In genomic region chr2:219572237-219573001, GRCh38 we compare ENCODE assay signal across 10 cellular contexts. TPM values are rescaled to one million over a fixed set of nuclear protein-coding genes. Genes with fewer than 3 reads are reported as not detected.
A peak's percentile ranks its signal among the peaks of the same experiment; 100 is the strongest.
DNase-seq lines count a peak whose midpoint lies in the region; ATAC-seq, FAIRE-seq and TF ChIP-seq lines count a peak whose summit lies in the region.
"Had no signal": no experiment of that assay in that cellular context is flagged by ENCODE, and none has a peak within 500 bp of the region (broad histone marks: within the 10 kb centered on the region; RNA-seq: fewer than 3 reads in every experiment).

Gene INHA (plus strand): TSS chr2:219572310. CDS start chr2:219572375, 65 bp downstream.

- H3K27me3 ChIP-seq in GM23248 (replicated peaks; ENCODE audit: insufficient read depth), result no peaks in the 10 kb centered on the region
- H3K27me3 ChIP-seq in keratinocyte (ENCODE audit: control insufficient read depth, extremely low read depth, insufficient read depth, low read length), result peaks cover 6% of the 10 kb centered on the region

- H3K9ac ChIP-seq in GM23248 (peak within 1 kb of the TSS; percentile 82), keratinocyte (ENCODE audit: control insufficient read depth, extremely low read depth, insufficient read depth, low read length) (peak within 1 kb of the TSS; percentile 65)

- ATAC-seq in HG03095 (IDR thresholded peaks at IDR 0.05; ENCODE audit: unreplicated experiment) (no peak), GM19397 (IDR thresholded peaks at IDR 0.05; ENCODE audit: unreplicated experiment) (no peak), HG03045 (IDR thresholded peaks at IDR 0.05; ENCODE audit: unreplicated experiment) (no peak)

- H3K4me1 ChIP-seq in GM23248 (ENCODE audit: insufficient read depth) (peaks cover 6% of the 10 kb centered on the region; the same call in 1 of the 2 replicates), keratinocyte (ENCODE audit: control insufficient read depth, extremely low read depth, insufficient read depth, low read length) (peaks cover 8% of the 10 kb centered on the region)

- H3K9me1 ChIP-seq in keratinocyte (ENCODE audit: control insufficient read depth, extremely low read depth, insufficient read depth, low read length), result no peaks in the 10 kb centered on the region

- no peak for FAIRE-seq in keratinocyte (lab: Jason Lieb, UNC)

- H3K9me2 ChIP-seq in GM23248 (ENCODE audit: insufficient read depth), result no peaks in the 10 kb centered on the region

- H3K79me2 ChIP-seq in GM23248 (ENCODE audit: insufficient read depth) (peaks cover 15% of the 10 kb centered on the region; the same call in 1 of the 2 replicates), keratinocyte (ENCODE audit: control insufficient read depth, insufficient read depth, low read length) (no peaks in the 10 kb centered on the region)

- peak within 1 kb of the TSS; percentile 69 for H2AFZ ChIP-seq in GM23248
- peak within 1 kb of the TSS; percentile 30 for H2AFZ ChIP-seq in keratinocyte (ENCODE audit: control insufficient read depth, low read length)

- H3K9me3 ChIP-seq in GM23248 (ENCODE audit: low read depth) (no peaks in the 10 kb centered on the region), keratinocyte (ENCODE audit: control insufficient read depth, low read depth, low read length) (no peaks in the 10 kb centered on the region)

- 80 to 85% methylated on average over 13 of the region's 13 CpGs for WGBS in GM23248 (ENCODE audit: low coverage in 1 of 2, low lambda C conversion rate in 2 of 2, missing lambda C conversion rate in 2 of 2), 2 experiments

- H3K4me3 ChIP-seq in GM23248 (peak within 1 kb of the TSS; percentile 79), astrocyte of the cerebellum (ENCODE audit: low read depth, low read length) (peak within 1 kb of the TSS; percentile 58), keratinocyte (ENCODE audit: control insufficient read depth in 2 of 3, extremely low read depth in 1 of 3, insufficient read depth in 2 of 3, low read depth in 1 of 3, low read length in 3 of 3) (peak within 1 kb of the TSS; percentile 43 to 67 (median 50)), skin epidermis (peak within 1 kb of the TSS; percentile 51 to 74 (median 56))

- H3K4me2 ChIP-seq in GM23248 (ENCODE audit: unreplicated experiment) (peak within 1 kb of the TSS; percentile 68), keratinocyte (ENCODE audit: control insufficient read depth, extremely low read depth, insufficient read depth, low read depth, low read length) (peak within 1 kb of the TSS; percentile 81)

- dilution Hi-C loops in keratinocyte (cut with MboI; ENCODE audit: extremely low pct_ligation_motif_present, low sequenced_read_pairs), result no loop called here

- H4K20me1 ChIP-seq in GM23248 (ENCODE audit: insufficient read depth), result no peaks in the 10 kb centered on the region
- no peaks in the 10 kb centered on the region for H4K20me1 ChIP-seq in keratinocyte (ENCODE audit: control insufficient read depth, extremely low read depth, insufficient read depth, low read length)

- no peaks in the 10 kb centered on the region for H3F3A ChIP-seq in GM23248 (ENCODE audit: insufficient read depth)

- H3K27ac ChIP-seq in GM23248, result peak within 1 kb of the TSS; percentile 23; the same call in 1 of the 2 replicates
- H3K27ac ChIP-seq in keratinocyte (ENCODE audit: control insufficient read depth, insufficient read depth, low read length), result no peak within 1 kb of the TSS
- H3K27ac ChIP-seq in skin epidermis, result peak within 1 kb of the TSS; percentile 46 to 89 (median 80)

- no peaks in the 10 kb centered on the region for H3K36me3 ChIP-seq in GM23248 (ENCODE audit: low read depth)
- H3K36me3 ChIP-seq in keratinocyte (ENCODE audit: control insufficient read depth in 2 of 2, extremely low read depth in 1 of 2, insufficient read depth in 2 of 2, low read length in 2 of 2), result no peaks in the 10 kb centered on the region

- DNase-seq in GM23248, result no peak
- no peak for DNase-seq in astrocyte of the cerebellum (ENCODE audit: low read depth)
- DNase-seq in keratinocyte (ENCODE audit: low read depth, low spot score), result no peak
- no peak for DNase-seq in HuH-7.5 (ENCODE audit: low spot score)
- DNase-seq: NCI-H345 had no signal

- in situ Hi-C loops in GM23248 (cut with MboI), result no loop called here
- in situ Hi-C loops in astrocyte of the cerebellum (cut with HindIII; ENCODE audit: low sequenced_read_pairs), result no loop called here

- TF ChIP-seq CTCF in astrocyte of the cerebellum (IDR thresholded peaks at IDR 0.05; ENCODE audit: low read depth, low read length, missing control alignments) (no peak), keratinocyte (optimal IDR thresholded peaks at IDR 0.05 in 1 of 3, IDR thresholded peaks at IDR 0.05 in 1 of 3, conservative IDR thresholded peaks at IDR 0.05 in 1 of 3; ENCODE audit: extremely low read depth in 1 of 3, insufficient read depth in 2 of 3, low read length in 3 of 3) (no peak)

RNA-seq across cellular contexts. Expression of gene INHA, which starts in this region (rescaled TPM):
- 0.11 TPM in 1 of 2 replicates, not detected in the other for total RNA-seq in GM23248 (2014; rRNA removed; shearing (Covaris generic))
- polyA plus RNA-seq in GM23248 (2016; fragmentation: Nextera tagmentation; extraction: Ambion mirVana) (0.19 and 0.36 TPM in 2 replicates), keratinocyte (0.18 to 0.79 TPM (median 0.20 TPM) in 3 replicates)
- polyA plus RNA-seq in keratinocyte (2011; ENCODE audit: low read depth), result not detected
- 0.05 TPM in 1 of 2 replicates, not detected in the other for polyA plus RNA-seq in keratinocyte (2011; cell fraction: cytosol; rRNA removed)
- polyA plus RNA-seq in keratinocyte (2011; cell fraction: nucleus; rRNA removed), result 2.4 and 3.1 TPM in 2 replicates
- 0.07 and 0.97 TPM in 2 replicates for polyA plus RNA-seq in keratinocyte (2012; ENCODE audit: low replicate concordance)
- polyA minus RNA-seq in keratinocyte, result 0.33 to 0.38 TPM in 2 of 3 replicates, not detected in the other
- not detected for polyA minus RNA-seq in keratinocyte (2011; cell fraction: cytosol; rRNA and poly(A)+ RNA removed)
- 0.39 TPM in 1 of 2 replicates, not detected in the other for polyA minus RNA-seq in keratinocyte (2011; cell fraction: nucleus; rRNA and poly(A)+ RNA removed)
- total RNA-seq: activated CD8-positive, alpha-beta memory T cell treated with anti-CD3 and anti-CD28 coated beads for 36 hours had no signal
